1 cellular context compared by ENCODE assay signal in the genomic region with DNA sequence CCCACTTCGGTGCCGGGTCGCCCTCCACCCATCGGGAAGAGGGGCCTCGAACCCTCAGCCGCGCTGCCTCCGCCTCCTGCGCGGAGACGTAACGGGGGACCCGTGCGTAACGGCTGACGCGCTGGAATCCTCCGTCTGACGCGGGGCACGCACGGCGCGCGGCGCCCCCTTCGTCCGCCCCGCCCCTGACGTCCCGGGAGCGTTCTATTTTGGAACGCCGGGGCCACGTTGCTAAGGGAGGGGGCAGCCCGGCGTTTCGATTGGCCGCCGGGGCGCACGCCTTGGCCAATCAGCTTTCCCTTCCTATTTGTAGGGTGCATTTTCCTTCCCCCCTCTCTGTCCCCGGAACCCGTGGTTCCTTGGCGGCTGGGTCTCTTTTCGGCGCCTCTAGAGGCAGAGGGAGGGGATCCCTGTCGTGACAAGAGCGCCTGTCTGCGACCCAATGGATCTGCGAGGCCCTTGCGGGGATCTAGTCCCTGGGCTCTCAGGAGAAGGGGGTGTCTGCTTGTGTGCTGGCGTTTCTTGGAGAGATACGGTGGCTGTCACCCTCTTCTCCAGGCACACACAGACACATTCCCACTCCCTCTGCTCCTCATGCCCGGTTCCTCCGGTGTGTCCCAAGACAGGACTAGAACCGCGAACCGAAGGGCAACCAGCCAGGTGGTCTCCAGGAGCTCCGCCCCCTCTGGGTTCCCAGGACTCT.
TF ChIP-seq lines count a peak whose summit lies in the region.

No MANE protein-coding gene starts in this region.

TF ChIP-seq in HepG2, 621 proteins besides CTCF, POLR2A, EP300 and RAD21 (continued from another document and continues in another):
- TF ChIP-seq, protein P1, sequence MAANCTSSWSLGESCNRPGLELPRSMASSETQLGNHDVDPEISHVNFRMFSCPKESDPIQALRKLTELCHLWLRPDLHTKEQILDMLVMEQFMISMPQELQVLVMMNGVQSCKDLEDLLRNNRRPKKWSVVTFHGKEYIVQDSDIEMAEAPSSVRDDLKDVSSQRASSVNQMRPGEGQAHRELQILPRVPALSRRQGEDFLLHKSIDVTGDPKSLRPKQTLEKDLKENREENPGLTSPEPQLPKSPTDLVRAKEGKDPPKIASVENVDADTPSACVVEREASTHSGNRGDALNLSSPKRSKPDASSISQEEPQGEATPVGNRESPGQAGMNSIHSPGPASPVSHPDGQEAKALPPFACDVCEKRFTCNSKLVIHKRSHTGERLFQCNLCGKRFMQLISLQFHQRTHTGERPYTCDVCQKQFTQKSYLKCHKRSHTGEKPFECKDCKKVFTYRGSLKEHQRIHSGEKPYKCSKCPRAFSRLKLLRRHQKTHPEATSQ (CRISPR knock-in tag; IDR thresholded peaks at IDR 0.05; ENCODE audit: borderline replicate concordance) = no peak
- TF ChIP-seq CBFB (CRISPR knock-in tag; IDR thresholded peaks at IDR 0.05) (0 out of 2 replicates have a peak, but pooled peaks have one; percentile 14), ZNF382 (CRISPR knock-in tag; IDR thresholded peaks at IDR 0.05; ENCODE audit: borderline replicate concordance) (no peak), RARA (CRISPR knock-in tag; IDR thresholded peaks at IDR 0.05) (peak; percentile 19; the same call in 1 of the 2 replicates), HDAC2 (CRISPR knock-in tag; IDR thresholded peaks at IDR 0.05) (peak; percentile 51; the same call in 1 of the 2 replicates), ZFP37 (CRISPR knock-in tag; IDR thresholded peaks at IDR 0.05; ENCODE audit: borderline replicate concordance) (no peak), ZNF101 (CRISPR knock-in tag; IDR thresholded peaks at IDR 0.05; ENCODE audit: borderline replicate concordance, low read depth) (0 out of 2 replicates have a peak, but pooled peaks have one; percentile 64), TCF7L2 (IDR thresholded peaks at IDR 0.05; ENCODE audit: low read depth, low read length) (no peak), PHF20 (CRISPR knock-in tag; IDR thresholded peaks at IDR 0.05) (no peak), PHF8 (CRISPR knock-in tag; IDR thresholded peaks at IDR 0.05) (peak; percentile 65), ZNF44 (CRISPR knock-in tag; IDR thresholded peaks at IDR 0.05) (no peak), KAT7 (CRISPR knock-in tag; IDR thresholded peaks at IDR 0.05; ENCODE audit: borderline replicate concordance) (no peak), ZNF18 (CRISPR knock-in tag; IDR thresholded peaks at IDR 0.05; ENCODE audit: insufficient replicate concordance) (no peak), ZFP36L1 (CRISPR knock-in tag; IDR thresholded peaks at IDR 0.05) (no peak; the same call in 1 of the 2 replicates), BHLHE40 (IDR thresholded peaks at IDR 0.05; ENCODE audit: low read length) (peak; percentile 48; the same call in 1 of the 2 replicates), ZNF660 (CRISPR knock-in tag; IDR thresholded peaks at IDR 0.05; ENCODE audit: borderline replicate concordance, low read depth) (no peak), ZBTB25 (CRISPR knock-in tag; IDR thresholded peaks at IDR 0.05) (0 out of 2 replicates have a peak, but pooled peaks have one; percentile 74), ZNF180 (CRISPR knock-in tag; IDR thresholded peaks at IDR 0.05; ENCODE audit: borderline replicate concordance, low read depth) (no peak), ATF2 (CRISPR knock-in tag; IDR thresholded peaks at IDR 0.05) (peak; percentile 55; the same call in 1 of the 2 replicates), ARNTL (CRISPR knock-in tag; IDR thresholded peaks at IDR 0.05) (0 out of 2 replicates have a peak, but pooled peaks have one; percentile 50), ZNF556 (CRISPR knock-in tag; IDR thresholded peaks at IDR 0.05; ENCODE audit: borderline replicate concordance) (no peak), ZNF350 (CRISPR knock-in tag; IDR thresholded peaks at IDR 0.05; ENCODE audit: borderline replicate concordance, low read depth) (peak; percentile 38; the same call in 1 of the 2 replicates), TRIM24 (CRISPR knock-in tag; IDR thresholded peaks at IDR 0.05) (no peak), HMG20A (CRISPR knock-in tag; IDR thresholded peaks at IDR 0.05; ENCODE audit: borderline replicate concordance) (no peak), ZNF33A (CRISPR knock-in tag; IDR thresholded peaks at IDR 0.05; ENCODE audit: borderline replicate concordance) (no peak), ZNF143 (CRISPR knock-in tag; IDR thresholded peaks at IDR 0.05) (peak; percentile 46; the same call in 1 of the 2 replicates), SMYD3 (CRISPR knock-in tag; IDR thresholded peaks at IDR 0.05) (no peak), MTA1 (CRISPR knock-in tag; IDR thresholded peaks at IDR 0.05; ENCODE audit: borderline replicate concordance) (peak; percentile 43; the same call in 1 of the 2 replicates), MYNN (CRISPR knock-in tag; IDR thresholded peaks at IDR 0.05; ENCODE audit: low read depth) (no peak), ZNF678 (CRISPR knock-in tag; IDR thresholded peaks at IDR 0.05) (no peak), HHEX (CRISPR knock-in tag; IDR thresholded peaks at IDR 0.05) (no peak), FOSL1 (CRISPR knock-in tag; IDR thresholded peaks at IDR 0.05; ENCODE audit: borderline replicate concordance) (no peak), PRMT3 (CRISPR knock-in tag; IDR thresholded peaks at IDR 0.05; ENCODE audit: borderline replicate concordance, low read depth) (no peak), ARNT2 (CRISPR knock-in tag; IDR thresholded peaks at IDR 0.05; ENCODE audit: low read depth) (0 out of 2 replicates have a peak, but pooled peaks have one; percentile 18), ZNF274 (CRISPR knock-in tag; IDR thresholded peaks at IDR 0.05) (no peak), ZNF430 (CRISPR knock-in tag; IDR thresholded peaks at IDR 0.05) (no peak; the same call in 1 of the 2 replicates)
- TF ChIP-seq, protein P2, sequence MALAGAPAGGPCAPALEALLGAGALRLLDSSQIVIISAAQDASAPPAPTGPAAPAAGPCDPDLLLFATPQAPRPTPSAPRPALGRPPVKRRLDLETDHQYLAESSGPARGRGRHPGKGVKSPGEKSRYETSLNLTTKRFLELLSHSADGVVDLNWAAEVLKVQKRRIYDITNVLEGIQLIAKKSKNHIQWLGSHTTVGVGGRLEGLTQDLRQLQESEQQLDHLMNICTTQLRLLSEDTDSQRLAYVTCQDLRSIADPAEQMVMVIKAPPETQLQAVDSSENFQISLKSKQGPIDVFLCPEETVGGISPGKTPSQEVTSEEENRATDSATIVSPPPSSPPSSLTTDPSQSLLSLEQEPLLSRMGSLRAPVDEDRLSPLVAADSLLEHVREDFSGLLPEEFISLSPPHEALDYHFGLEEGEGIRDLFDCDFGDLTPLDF (CRISPR knock-in tag; IDR thresholded peaks at IDR 0.05) = no peak
- TF ChIP-seq, protein P3, sequence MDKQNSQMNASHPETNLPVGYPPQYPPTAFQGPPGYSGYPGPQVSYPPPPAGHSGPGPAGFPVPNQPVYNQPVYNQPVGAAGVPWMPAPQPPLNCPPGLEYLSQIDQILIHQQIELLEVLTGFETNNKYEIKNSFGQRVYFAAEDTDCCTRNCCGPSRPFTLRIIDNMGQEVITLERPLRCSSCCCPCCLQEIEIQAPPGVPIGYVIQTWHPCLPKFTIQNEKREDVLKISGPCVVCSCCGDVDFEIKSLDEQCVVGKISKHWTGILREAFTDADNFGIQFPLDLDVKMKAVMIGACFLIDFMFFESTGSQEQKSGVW (CRISPR knock-in tag; IDR thresholded peaks at IDR 0.05; ENCODE audit: borderline replicate concordance) = no peak
- TF ChIP-seq, protein P4, sequence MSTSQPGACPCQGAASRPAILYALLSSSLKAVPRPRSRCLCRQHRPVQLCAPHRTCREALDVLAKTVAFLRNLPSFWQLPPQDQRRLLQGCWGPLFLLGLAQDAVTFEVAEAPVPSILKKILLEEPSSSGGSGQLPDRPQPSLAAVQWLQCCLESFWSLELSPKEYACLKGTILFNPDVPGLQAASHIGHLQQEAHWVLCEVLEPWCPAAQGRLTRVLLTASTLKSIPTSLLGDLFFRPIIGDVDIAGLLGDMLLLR (CRISPR knock-in tag; IDR thresholded peaks at IDR 0.05) = no peak
- TF ChIP-seq, protein P5, sequence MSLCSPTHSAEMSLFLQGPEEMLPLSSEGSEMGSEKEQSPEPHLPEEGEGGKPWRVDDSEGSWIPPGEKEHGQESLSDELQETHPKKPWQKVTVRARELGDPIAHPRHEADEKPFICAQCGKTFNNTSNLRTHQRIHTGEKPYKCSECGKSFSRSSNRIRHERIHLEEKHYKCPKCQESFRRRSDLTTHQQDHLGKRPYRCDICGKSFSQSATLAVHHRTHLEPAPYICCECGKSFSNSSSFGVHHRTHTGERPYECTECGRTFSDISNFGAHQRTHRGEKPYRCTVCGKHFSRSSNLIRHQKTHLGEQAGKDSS (CRISPR knock-in tag; IDR thresholded peaks at IDR 0.05; ENCODE audit: borderline replicate concordance, low read depth) = no peak
- TF ChIP-seq, protein P6, sequence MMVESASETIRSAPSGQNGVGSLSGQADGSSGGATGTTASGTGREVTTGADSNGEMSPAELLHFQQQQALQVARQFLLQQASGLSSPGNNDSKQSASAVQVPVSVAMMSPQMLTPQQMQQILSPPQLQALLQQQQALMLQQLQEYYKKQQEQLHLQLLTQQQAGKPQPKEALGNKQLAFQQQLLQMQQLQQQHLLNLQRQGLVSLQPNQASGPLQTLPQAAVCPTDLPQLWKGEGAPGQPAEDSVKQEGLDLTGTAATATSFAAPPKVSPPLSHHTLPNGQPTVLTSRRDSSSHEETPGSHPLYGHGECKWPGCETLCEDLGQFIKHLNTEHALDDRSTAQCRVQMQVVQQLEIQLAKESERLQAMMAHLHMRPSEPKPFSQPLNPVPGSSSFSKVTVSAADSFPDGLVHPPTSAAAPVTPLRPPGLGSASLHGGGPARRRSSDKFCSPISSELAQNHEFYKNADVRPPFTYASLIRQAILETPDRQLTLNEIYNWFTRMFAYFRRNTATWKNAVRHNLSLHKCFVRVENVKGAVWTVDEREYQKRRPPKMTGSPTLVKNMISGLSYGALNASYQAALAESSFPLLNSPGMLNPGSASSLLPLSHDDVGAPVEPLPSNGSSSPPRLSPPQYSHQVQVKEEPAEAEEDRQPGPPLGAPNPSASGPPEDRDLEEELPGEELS (CRISPR knock-in tag; IDR thresholded peaks at IDR 0.05) = no peak
- TF ChIP-seq, protein P7, sequence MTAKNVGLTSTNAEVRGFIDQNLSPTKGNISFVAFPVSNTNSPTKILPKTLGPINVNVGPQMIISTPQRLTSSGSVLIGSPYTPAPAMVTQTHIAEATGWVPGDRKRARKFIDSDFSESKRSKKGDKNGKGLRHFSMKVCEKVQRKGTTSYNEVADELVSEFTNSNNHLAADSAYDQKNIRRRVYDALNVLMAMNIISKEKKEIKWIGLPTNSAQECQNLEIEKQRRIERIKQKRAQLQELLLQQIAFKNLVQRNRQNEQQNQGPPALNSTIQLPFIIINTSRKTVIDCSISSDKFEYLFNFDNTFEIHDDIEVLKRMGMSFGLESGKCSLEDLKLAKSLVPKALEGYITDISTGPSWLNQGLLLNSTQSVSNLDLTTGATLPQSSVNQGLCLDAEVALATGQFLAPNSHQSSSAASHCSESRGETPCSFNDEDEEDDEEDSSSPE (CRISPR knock-in tag; IDR thresholded peaks at IDR 0.05) = no peak; the same call in 1 of the 2 replicates
- TF ChIP-seq, protein P8, sequence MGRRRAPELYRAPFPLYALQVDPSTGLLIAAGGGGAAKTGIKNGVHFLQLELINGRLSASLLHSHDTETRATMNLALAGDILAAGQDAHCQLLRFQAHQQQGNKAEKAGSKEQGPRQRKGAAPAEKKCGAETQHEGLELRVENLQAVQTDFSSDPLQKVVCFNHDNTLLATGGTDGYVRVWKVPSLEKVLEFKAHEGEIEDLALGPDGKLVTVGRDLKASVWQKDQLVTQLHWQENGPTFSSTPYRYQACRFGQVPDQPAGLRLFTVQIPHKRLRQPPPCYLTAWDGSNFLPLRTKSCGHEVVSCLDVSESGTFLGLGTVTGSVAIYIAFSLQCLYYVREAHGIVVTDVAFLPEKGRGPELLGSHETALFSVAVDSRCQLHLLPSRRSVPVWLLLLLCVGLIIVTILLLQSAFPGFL (CRISPR knock-in tag; IDR thresholded peaks at IDR 0.05) = no peak
- TF ChIP-seq, protein P9, sequence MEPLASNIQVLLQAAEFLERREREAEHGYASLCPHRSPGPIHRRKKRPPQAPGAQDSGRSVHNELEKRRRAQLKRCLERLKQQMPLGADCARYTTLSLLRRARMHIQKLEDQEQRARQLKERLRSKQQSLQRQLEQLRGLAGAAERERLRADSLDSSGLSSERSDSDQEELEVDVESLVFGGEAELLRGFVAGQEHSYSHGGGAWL (CRISPR knock-in tag; IDR thresholded peaks at IDR 0.05) = no peak
